Comparison of ENCODE assay signal across 15 cellular contexts in genomic region chr12:89080797-89081470, GRCh38.
DNase-seq lines count a peak whose midpoint lies in the region; ATAC-seq and TF ChIP-seq lines count a peak whose summit lies in the region.
"Had no signal": no experiment of that assay in that cellular context is flagged by ENCODE, and none has a peak within 500 bp of the region (broad histone marks: within the 10 kb centered on the region; RNA-seq: fewer than 3 reads in every experiment).

No MANE protein-coding gene starts in this region.

- 62 to 78% (median 66%) methylated on average over 3 of the region's 3 CpGs for WGBS in spleen, 5 donors

- intact Hi-C loops in spleen (cut with DNase I; ENCODE audit: low total_unique reads), result no loop called here

- H3K36me3 ChIP-seq in SJCRH30 (no peaks in the 10 kb centered on the region), spleen (no peaks in the 10 kb centered on the region)

- H3K27me3 ChIP-seq in SJCRH30 (no peaks in the 10 kb centered on the region), spleen (replicated peaks in 1 of 7) (no peaks in the 10 kb centered on the region)

- ATAC-seq in HG02759 (IDR thresholded peaks at IDR 0.05; ENCODE audit: unreplicated experiment), result no peak
- ATAC-seq: psoas muscle, Right ventricle myocardium inferior had no signal

- H3K9me3 ChIP-seq in SJCRH30 (replicated peaks), result no peaks in the 10 kb centered on the region
- H3K9me3 ChIP-seq in spleen, result no peaks in the 10 kb centered on the region
- H3K9me3 ChIP-seq: psoas muscle had no signal

- TF ChIP-seq POLR2A in spleen (IDR thresholded peaks at IDR 0.05), result no peak

- H3K4me1 ChIP-seq in SJCRH30, result peaks cover 35% of the 10 kb centered on the region
- H3K4me1 ChIP-seq in spleen, result peaks cover 6 to 33% (median 22%) of the 10 kb centered on the region in 6 donors
- H3K4me1 ChIP-seq: psoas muscle had no signal

- TF ChIP-seq CTCF in fibroblast of pulmonary artery (IDR thresholded peaks at IDR 0.05; ENCODE audit: low read length, missing control alignments) (no peak), spleen (IDR thresholded peaks at IDR 0.05 in 8 of 11, conservative IDR thresholded peaks at IDR 0.05 in 3 of 11) (no peak)

- H3K4me3 ChIP-seq in SJCRH30 (no peak overlapping the region), fibroblast of pulmonary artery (replicated peaks; ENCODE audit: low read depth, low read length) (no peak overlapping the region), spleen (no peak overlapping the region)
- H3K4me3 ChIP-seq: psoas muscle had no signal

- DNase-seq in NCI-H2171 treated with DMSO at 0.1 percent for 48 hours (lab: John Stamatoyannopoulos, UW) (peak; percentile 20), NCI-H2171 (lab: John Stamatoyannopoulos, UW) (no peak), SJCRH30 (peak; percentile 37 to 84), fibroblast of pulmonary artery (ENCODE audit: low read depth) (peak; percentile 65), spleen (no peak), NCI-H226 (no peak), mucosa of gallbladder (ENCODE audit: low spot score) (no peak)
- DNase-seq: activated CD4-positive, alpha-beta T cell treated with anti-CD3 and anti-CD28 coated beads, Interleukin-2, amount 10 ng/mL, durations not matched to agents 7 days and 5 days; activated T-cell treated with anti-CD3 and anti-CD28 coated beads, Interleukin-2, amount 50 U/mL, for 1 hour; CD4-positive, alpha-beta T cell; kidney glomerular epithelial cell; psoas muscle; T-helper 9 cell had no signal

- H3K27ac ChIP-seq in SJCRH30 (peak overlapping the region; percentile 75), spleen (peak overlapping the region in 7 of 8 donors; percentile 39 to 75 (median 54))
- H3K27ac ChIP-seq: psoas muscle had no signal

Comparison
In these comparisons a context has a peak if more than half of its experiments do, and no peak if none do; other contexts are left out.
1. DNase-seq: peak in NCI-H2171 treated with DMSO at 0.1 percent for 48 hours (single experiment), SJCRH30 (2 of 2) and fibroblast of pulmonary artery (single experiment); none in NCI-H2171 (single experiment), spleen (single experiment), NCI-H226 (single experiment) and mucosa of gallbladder (single experiment).